8 cellular contexts compared by ENCODE assay signal in the genomic region with DNA sequence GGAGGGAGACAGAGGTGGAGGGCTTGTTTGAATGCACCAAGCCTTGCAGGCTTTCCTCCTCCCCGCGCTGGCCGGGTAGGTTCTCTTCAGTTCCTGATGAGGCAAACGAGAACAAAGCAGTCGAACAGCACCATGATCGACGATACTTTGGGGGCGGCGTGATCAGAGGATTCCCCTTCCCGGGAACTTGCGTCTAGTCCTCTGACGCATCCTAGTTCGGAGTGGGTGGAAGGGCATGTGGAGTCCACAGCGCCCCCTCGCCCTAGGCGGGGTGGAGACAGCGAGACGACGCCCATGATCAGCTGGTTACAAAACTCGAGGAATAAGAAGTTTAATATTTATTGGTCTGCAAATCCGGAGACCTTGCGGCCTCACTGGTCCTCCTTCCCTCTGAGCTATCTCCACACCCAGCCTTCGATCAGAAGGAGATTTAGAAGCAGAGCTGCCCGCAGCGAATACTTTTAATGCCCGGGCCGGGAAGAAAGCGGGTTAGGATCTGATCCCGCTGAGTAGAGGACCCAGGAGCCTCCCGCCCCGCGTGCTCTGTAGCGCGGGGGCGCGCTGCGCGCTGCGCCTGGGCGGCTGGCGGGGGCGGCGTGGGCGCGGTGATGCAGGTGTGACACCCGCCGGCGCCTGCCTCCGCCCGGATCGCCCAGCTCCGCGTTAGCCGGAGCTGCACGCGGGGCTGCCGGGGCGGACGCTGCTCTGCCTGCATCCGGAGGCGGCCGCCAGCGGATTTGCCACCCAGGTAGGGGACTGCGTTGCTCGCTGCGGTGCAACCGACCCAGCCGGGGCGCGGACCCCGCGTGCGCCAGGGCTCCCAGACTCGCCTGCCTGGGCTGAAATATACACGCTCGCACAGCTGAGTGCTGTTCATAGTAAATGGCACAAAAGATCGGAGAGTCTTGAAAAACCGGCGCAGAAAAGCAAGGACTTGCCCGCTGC. TPM values are rescaled to one million over a fixed set of nuclear protein-coding genes. Genes with fewer than 3 reads are reported as not detected.
DNase-seq lines count a peak whose midpoint lies in the region; ATAC-seq and TF ChIP-seq lines count a peak whose summit lies in the region.

A gene with protein sequence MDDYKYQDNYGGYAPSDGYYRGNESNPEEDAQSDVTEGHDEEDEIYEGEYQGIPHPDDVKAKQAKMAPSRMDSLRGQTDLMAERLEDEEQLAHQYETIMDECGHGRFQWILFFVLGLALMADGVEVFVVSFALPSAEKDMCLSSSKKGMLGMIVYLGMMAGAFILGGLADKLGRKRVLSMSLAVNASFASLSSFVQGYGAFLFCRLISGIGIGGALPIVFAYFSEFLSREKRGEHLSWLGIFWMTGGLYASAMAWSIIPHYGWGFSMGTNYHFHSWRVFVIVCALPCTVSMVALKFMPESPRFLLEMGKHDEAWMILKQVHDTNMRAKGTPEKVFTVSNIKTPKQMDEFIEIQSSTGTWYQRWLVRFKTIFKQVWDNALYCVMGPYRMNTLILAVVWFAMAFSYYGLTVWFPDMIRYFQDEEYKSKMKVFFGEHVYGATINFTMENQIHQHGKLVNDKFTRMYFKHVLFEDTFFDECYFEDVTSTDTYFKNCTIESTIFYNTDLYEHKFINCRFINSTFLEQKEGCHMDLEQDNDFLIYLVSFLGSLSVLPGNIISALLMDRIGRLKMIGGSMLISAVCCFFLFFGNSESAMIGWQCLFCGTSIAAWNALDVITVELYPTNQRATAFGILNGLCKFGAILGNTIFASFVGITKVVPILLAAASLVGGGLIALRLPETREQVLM (plus strand): TSS at position 642 of the 945 bp plus-strand sequence. CDS start 126,007 bp downstream, outside the sequence.

- H3K4me3 ChIP-seq in BLaER1 (peak within 1 kb of the TSS; percentile 63), endocrine pancreas (ENCODE audit: control insufficient read depth, insufficient read depth, low read length) (peak within 1 kb of the TSS; percentile 85)

- POLR2A ChIA-PET in activated CD8-positive, alpha-beta T cell treated with anti-CD3 and anti-CD28 coated beads for 36 hours (lab: Charles Lee) = interaction anchor here (1.0 kb wide), 1 partner anchor 9 kb away, joined by 3 read pairs; no protein-coding TSS in a partner anchor

- peak within 1 kb of the TSS; percentile 89 for H3K4me2 ChIP-seq in BLaER1

- intact Hi-C loops in activated CD8-positive, alpha-beta T cell treated with anti-CD3 and anti-CD28 coated beads for 36 hours (cut with micrococcal nuclease) = no loop called here

- no peaks in the 10 kb centered on the region for H3K9me3 Mint-ChIP-seq in activated CD8-positive, alpha-beta T cell treated with anti-CD3 and anti-CD28 coated beads for 36 hours

- peaks cover 56% of the 10 kb centered on the region for H3K27me3 ChIP-seq in BLaER1
- H3K27me3 ChIP-seq in endocrine pancreas (ENCODE audit: control insufficient read depth, insufficient read depth, low read length) = peaks cover 3% of the 10 kb centered on the region

- no peaks in the 10 kb centered on the region for H3K36me3 ChIP-seq in BLaER1
- H3K36me3 ChIP-seq in endocrine pancreas (ENCODE audit: control insufficient read depth, insufficient read depth, low read length) = no peaks in the 10 kb centered on the region

- H3K4me3 Mint-ChIP-seq in activated CD8-positive, alpha-beta T cell treated with anti-CD3 and anti-CD28 coated beads for 36 hours = peak within 1 kb of the TSS; percentile 66

- H3K9ac ChIP-seq in BLaER1 (no peak within 1 kb of the TSS), endocrine pancreas (ENCODE audit: control insufficient read depth, insufficient read depth, low read length) (peak within 1 kb of the TSS; percentile 54)

- H3K4me1 Mint-ChIP-seq in activated CD8-positive, alpha-beta T cell treated with anti-CD3 and anti-CD28 coated beads for 36 hours (ENCODE audit: low read depth) = peaks cover 9% of the 10 kb centered on the region

- CTCF ChIA-PET in activated CD8-positive, alpha-beta T cell treated with anti-CD3 and anti-CD28 coated beads for 36 hours (lab: Charles Lee) = interaction anchor here (0.6 to 2.3 kb wide), 11 partner anchors 9 to 756 kb away, joined by 3 to 9 read pairs (median 5); no protein-coding TSS in a partner anchor

- no peak within 1 kb of the TSS for H3K27ac ChIP-seq in BLaER1

- peaks cover 16% of the 10 kb centered on the region; the same call in 1 of the 2 replicates for H4K20me1 ChIP-seq in BLaER1

- H3K36me3 Mint-ChIP-seq in activated CD8-positive, alpha-beta T cell treated with anti-CD3 and anti-CD28 coated beads for 36 hours (ENCODE audit: low read depth) = no peaks in the 10 kb centered on the region

- peaks cover 17% of the 10 kb centered on the region for H3K4me1 ChIP-seq in BLaER1
- no peaks in the 10 kb centered on the region for H3K4me1 ChIP-seq in endocrine pancreas (ENCODE audit: control insufficient read depth, insufficient read depth, low read length)

- no peak within 1 kb of the TSS for H3K27ac Mint-ChIP-seq in activated CD8-positive, alpha-beta T cell treated with anti-CD3 and anti-CD28 coated beads for 36 hours

- peaks cover 61% of the 10 kb centered on the region for H3K27me3 Mint-ChIP-seq in activated CD8-positive, alpha-beta T cell treated with anti-CD3 and anti-CD28 coated beads for 36 hours

- DNase-seq in GM20000 (ENCODE audit: low spot score) = peak; percentile 73
- peak; percentile 36 for DNase-seq in NCI-H1105 treated with DMSO at 0.1 percent for 48 hours (lab: John Stamatoyannopoulos, UW)
- DNase-seq in activated CD8-positive, alpha-beta T cell treated with anti-CD3 and anti-CD28 coated beads for 36 hours = peak; percentile 69
- peak; percentile 28 for DNase-seq in midbrain (lab: John Stamatoyannopoulos, UW)
- peak; percentile 5 to 45 for DNase-seq in stimulated activated CD8-positive, alpha-beta memory T cell treated with anti-CD3 and anti-CD28 coated beads, Interleukin-7, amount 100 ng/mL, for 48 hours (ENCODE audit: extremely low read depth in 1 of 2, low read depth in 1 of 2)

- peak; percentile 78 for ATAC-seq in activated CD8-positive, alpha-beta T cell treated with anti-CD3 and anti-CD28 coated beads for 36 hours
- no peak for ATAC-seq in HG03108 (IDR thresholded peaks at IDR 0.05; ENCODE audit: unreplicated experiment)

- H3K9me3 ChIP-seq in BLaER1 = peaks cover 7% of the 10 kb centered on the region; the same call in 1 of the 2 replicates
- H3K9me3 ChIP-seq in endocrine pancreas (ENCODE audit: control insufficient read depth, low read length) = no peaks in the 10 kb centered on the region

- no peak for TF ChIP-seq CTCF in GM20000 (IDR thresholded peaks at IDR 0.05; ENCODE audit: extremely low read depth, missing control alignments)
- TF ChIP-seq CTCF in activated CD8-positive, alpha-beta T cell treated with anti-CD3 and anti-CD28 coated beads for 36 hours (IDR thresholded peaks at IDR 0.05) = peak; percentile 39

RNA-seq across cellular contexts. Expression of the gene that starts here (rescaled TPM):
- total RNA-seq in activated CD8-positive, alpha-beta T cell treated with anti-CD3 and anti-CD28 coated beads for 36 hours = not detected

Comparison
In these comparisons a context has a peak if more than half of its experiments do, and no peak if none do; other contexts are left out.
1. Peak in DNase-seq and ATAC-seq in activated CD8-positive, alpha-beta T cell treated with anti-CD3 and anti-CD28 coated beads for 36 hours; RNA of the gene not detected or under 1 TPM.